16 cellular contexts compared by ENCODE assay signal in the genomic region with DNA sequence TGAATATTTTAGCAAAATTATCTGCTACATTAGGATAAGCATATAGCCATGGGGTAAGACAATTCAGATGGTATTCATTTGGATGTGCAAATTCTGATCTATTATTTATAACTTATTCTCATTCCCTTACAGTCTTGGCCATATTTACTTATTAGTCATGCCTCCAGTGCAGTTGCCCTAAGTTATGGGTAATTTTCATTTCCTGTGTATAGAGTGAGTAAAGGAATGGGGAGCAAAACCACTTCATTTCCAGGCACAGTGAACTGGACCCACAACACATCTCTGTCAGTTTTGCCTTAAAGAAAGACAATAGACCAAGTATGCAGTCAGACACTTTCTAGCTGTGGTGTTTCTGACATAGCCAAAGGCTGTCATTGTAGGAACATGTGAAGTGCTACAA.
"Had no signal": no experiment of that assay in that cellular context is flagged by ENCODE, and none has a peak within 500 bp of the region (broad histone marks: within the 10 kb centered on the region; RNA-seq: fewer than 3 reads in every experiment).

No MANE protein-coding gene starts in this region.

- H3K36me3 ChIP-seq: esophagus squamous epithelium, neutrophil, right atrium auricular region, tibial nerve had no signal

- H3K27me3 ChIP-seq: esophagus squamous epithelium, right atrium auricular region, tibial nerve had no signal

- H3K27ac Mint-ChIP-seq: activated naive CD8-positive, alpha-beta T cell; activated T-cell treated with anti-CD3 and anti-CD28 coated beads, Interleukin-2, amount 50 U/mL, for 24 hours; naive thymus-derived CD4-positive, alpha-beta T cell; T-helper 2 cell treated with Interferon-gamma antibody and Interleukin-4, amounts not matched to agents 5 μg/mL and 100 μg/mL, for 36 hours had no signal

- ATAC-seq: naive thymus-derived CD4-positive, alpha-beta T cell had no signal

- H3K4me3 ChIP-seq: esophagus squamous epithelium, lung, right atrium auricular region, tibial nerve had no signal

- H3K4me1 ChIP-seq: esophagus squamous epithelium, right atrium auricular region, tibial nerve had no signal

- DNase-seq: activated CD4-positive, alpha-beta T cell treated with anti-CD3 and anti-CD28 coated beads, Interleukin-2, amount 50 U/mL, for 4 hours; activated CD4-positive, CD25-positive, alpha-beta regulatory T cell treated with anti-CD3 and anti-CD28 coated beads, Interleukin-2, amount 50 U/mL, for 72 hours; activated effector memory CD4-positive, alpha-beta T cell treated with Interleukin-2 at 50 U/mL for 16 hours; activated T-cell treated with anti-CD3 and anti-CD28 coated beads, Interleukin-2, amount 50 U/mL, for 24 hours; amygdala; esophagus squamous epithelium; hypothalamus; naive thymus-derived CD4-positive, alpha-beta T cell; posterior cingulate gyrus; small intestine had no signal

- H3K4me3 Mint-ChIP-seq: activated naive CD8-positive, alpha-beta T cell; activated T-cell treated with anti-CD3 and anti-CD28 coated beads, Interleukin-2, amount 50 U/mL, for 24 hours; naive thymus-derived CD4-positive, alpha-beta T cell; T-helper 2 cell treated with Interferon-gamma antibody and Interleukin-4, amounts not matched to agents 5 μg/mL and 100 μg/mL, for 36 hours had no signal

- H3K9me3 Mint-ChIP-seq: activated T-cell treated with anti-CD3 and anti-CD28 coated beads, Interleukin-2, amount 50 U/mL, for 24 hours; naive thymus-derived CD4-positive, alpha-beta T cell; T-helper 2 cell treated with Interferon-gamma antibody and Interleukin-4, amounts not matched to agents 5 μg/mL and 100 μg/mL, for 36 hours had no signal

- H3K4me1 Mint-ChIP-seq: naive thymus-derived CD4-positive, alpha-beta T cell had no signal

- H3K9me3 ChIP-seq: esophagus squamous epithelium, neutrophil, right atrium auricular region, tibial nerve had no signal

- H3K27ac ChIP-seq: esophagus squamous epithelium, neutrophil, right atrium auricular region, tibial nerve had no signal

- H3K36me3 Mint-ChIP-seq: activated naive CD8-positive, alpha-beta T cell; naive thymus-derived CD4-positive, alpha-beta T cell had no signal
